ENCODE assay signal across 11 cellular contexts in genomic region chr2:170820647-170821630, GRCh38. TPM values are rescaled to one million over a fixed set of nuclear protein-coding genes. Genes with fewer than 3 reads are reported as not detected.
A peak's percentile ranks its signal among the peaks of the same experiment; 100 is the strongest.
DNase-seq lines count a peak whose midpoint lies in the region; ATAC-seq, FAIRE-seq and TF ChIP-seq lines count a peak whose summit lies in the region.
"Had no signal": no experiment of that assay in that cellular context is flagged by ENCODE, and none has a peak within 500 bp of the region (broad histone marks: within the 10 kb centered on the region; RNA-seq: fewer than 3 reads in every experiment).

No MANE protein-coding gene starts in this region.

- intact Hi-C loops in GM12878 (cut with micrococcal nuclease; ENCODE audit: unreplicated experiment): no loop called here

- H3K27me3 Mint-ChIP-seq in nephron progenitor cell (ENCODE audit: low read depth, poor library complexity): peaks cover 15% of the 10 kb centered on the region

- no peak for TF ChIP-seq POLR2A in GM12878 (IDR thresholded peaks at IDR 0.05; ENCODE audit: low read depth, low read length)
- no peak for TF ChIP-seq POLR2A in tibial nerve (IDR thresholded peaks at IDR 0.05)

- peak overlapping the region; percentile 92 for H3K4me2 ChIP-seq in GM12878 (ENCODE audit: control insufficient read depth, insufficient read depth)

- H3K9ac ChIP-seq in GM12878 (ENCODE audit: control insufficient read depth, insufficient read depth, low read length): no peak overlapping the region

- 0 out of 2 replicates have a peak, but pooled peaks cover 4% of the 10 kb centered on the region for H4K20me1 ChIP-seq in GM12878 (ENCODE audit: control insufficient read depth, insufficient read depth)

- H3K4me1 ChIP-seq in GM12878 (ENCODE audit: control insufficient read depth, insufficient read depth, low read length) (peaks cover 15% of the 10 kb centered on the region), tibial nerve (peaks cover 0 to 75% (median 61%) of the 10 kb centered on the region in 4 donors)

- no peaks in the 10 kb centered on the region for H3K36me3 Mint-ChIP-seq in nephron progenitor cell (ENCODE audit: low read depth)

- DNase-seq in GM10266 (ENCODE audit: extremely low spot score) (peak; percentile 67), GM12878 (ENCODE audit: low read depth, low spot score) (no peak), nephron progenitor cell (no peak), NCI-H526 (lab: John Stamatoyannopoulos, UW) (no peak), NCI-H1092 treated with DMSO at 0.1 percent for 48 hours (lab: John Stamatoyannopoulos, UW) (no peak), tibial nerve (ENCODE audit: low spot score in 2 of 2) (no peak), EL (no peak)
- DNase-seq: mesenchymal stem cell had no signal

- WGBS in GM12878 (ENCODE audit: insufficient coverage, insufficient replicate concordance, low lambda C conversion rate, missing lambda C conversion rate): 3% methylated on average over 23 of the region's 23 CpGs
- WGBS in tibial nerve, 2 donors: 30 to 45% methylated on average over 23 of the region's 23 CpGs

- CTCF ChIA-PET in GM12878 (lab: Yijun Ruan, JAX): interaction anchor here (0.9 to 1.4 kb wide), 4 partner anchors 61 to 460 kb away, joined by 3 read pairs; no protein-coding TSS in a partner anchor

- POLR2A ChIA-PET in GM12878 (lab: Charles Lee): interaction anchor here (0.5 kb wide), 1 partner anchor 1422 kb away, joined by 3 read pairs; no protein-coding TSS in a partner anchor

- H3K9me3 ChIP-seq in GM12878 (replicated peaks; ENCODE audit: control insufficient read depth, insufficient read depth, low read length) (no peaks in the 10 kb centered on the region; the same call in 2 of the 3 replicates), tibial nerve (no peaks in the 10 kb centered on the region)
- H3K9me3 ChIP-seq: testis had no signal

- TF ChIP-seq RAD21 in GM12878 (IDR thresholded peaks at IDR 0.05; ENCODE audit: insufficient read depth, low read depth, low read length): no peak

- no peak overlapping the region for H3K27ac Mint-ChIP-seq in nephron progenitor cell

- TF ChIP-seq EP300 in GM12878 (IDR thresholded peaks at IDR 0.05; ENCODE audit: borderline replicate concordance in 1 of 2, control insufficient read depth in 1 of 2, low read depth in 2 of 2, low read length in 2 of 2): no peak
- TF ChIP-seq EP300 in tibial nerve (IDR thresholded peaks at IDR 0.05): no peak

- H3K36me3 ChIP-seq in GM12878 (ENCODE audit: control insufficient read depth in 2 of 2, insufficient read depth in 2 of 2, low read length in 1 of 2) (no peaks in the 10 kb centered on the region), tibial nerve (no peaks in the 10 kb centered on the region)

- H3K4me3 ChIP-seq in GM12878: peak overlapping the region; percentile 35
- peak overlapping the region in 2 of 4 donors; percentile 13 to 16 for H3K4me3 ChIP-seq in tibial nerve

- peaks cover 8 to 50% of the 10 kb centered on the region in 2 experiments for H3K27me3 ChIP-seq in GM12878 (replicated peaks in 1 of 2; ENCODE audit: control insufficient read depth in 2 of 2, insufficient read depth in 2 of 2, low read length in 1 of 2)
- peaks cover 8 to 97% of the 10 kb centered on the region in 2 donors for H3K27me3 ChIP-seq in tibial nerve
- H3K27me3 ChIP-seq: testis had no signal

- SMC1A ChIA-PET in GM12878 (lab: Charles Lee; ENCODE audit: uncharacterized antibody, unreplicated experiment): interaction anchor here (1.0 to 1.9 kb wide), 3 partner anchors 8 to 451 kb away, joined by 3 to 4 read pairs (median 3); no protein-coding TSS in a partner anchor

- no peak overlapping the region for H2AFZ ChIP-seq in GM12878 (ENCODE audit: control insufficient read depth, low read depth, low read length)

- ATAC-seq in HG03342 (IDR thresholded peaks at IDR 0.05; ENCODE audit: unreplicated experiment): peak; percentile 48
- peak; percentile 15 for ATAC-seq in GM12878

- H3K4me3 Mint-ChIP-seq in nephron progenitor cell: peak overlapping the region; percentile 83

- no TSS peak for BruUV-seq in GM12878 (replicated peaks; lab: Mats Ljungman, UMichigan)

- RAD21 ChIA-PET in GM12878 (lab: Charles Lee; ENCODE audit: unreplicated experiment): no interaction called here

- no peaks in the 10 kb centered on the region for H3K79me2 ChIP-seq in GM12878 (ENCODE audit: control insufficient read depth, insufficient read depth, low read length)

- H3K27ac ChIP-seq in GM12878 (ENCODE audit: control insufficient read depth, insufficient read depth): no peak overlapping the region
- no peak overlapping the region for H3K27ac ChIP-seq in tibial nerve
- H3K27ac ChIP-seq: testis had no signal

- no peaks in the 10 kb centered on the region for H3K9me3 Mint-ChIP-seq in nephron progenitor cell

- TF ChIP-seq CTCF in GM10266 (IDR thresholded peaks at IDR 0.05; ENCODE audit: control insufficient read depth, insufficient read depth, low read depth, missing control alignments) (no peak), GM12878 (IDR thresholded peaks at IDR 0.05 in 2 of 3, conservative IDR thresholded peaks at IDR 0.05 in 1 of 3; ENCODE audit: control insufficient read depth in 2 of 3, extremely low read depth in 1 of 3, insufficient read depth in 1 of 3, low read depth in 3 of 3, low read length in 3 of 3) (no peak), nephron progenitor cell (IDR thresholded peaks at IDR 0.05) (no peak), tibial nerve (IDR thresholded peaks at IDR 0.05) (no peak)

- peak; percentile 92 for FAIRE-seq in GM12878 (lab: Jason Lieb, UNC)

- peaks cover 60% of the 10 kb centered on the region for H3K4me1 Mint-ChIP-seq in nephron progenitor cell

- in situ Hi-C loops in GM12878 (cut with MboI): no loop called here

TF ChIP-seq in GM12878, 131 proteins besides CTCF, POLR2A, EP300 and RAD21 (continues in another document):
- peak; percentile 53 for TF ChIP-seq PBX3 (IDR thresholded peaks at IDR 0.05; ENCODE audit: insufficient replicate concordance, low read depth, low read length)
- TF ChIP-seq BHLHE40 (IDR thresholded peaks at IDR 0.05; ENCODE audit: borderline replicate concordance in 1 of 2, low read depth in 2 of 2, low read length in 1 of 2): no peak
- peak; percentile 37; the same call in 1 of the 2 replicates for TF ChIP-seq TCF12 (IDR thresholded peaks at IDR 0.05; ENCODE audit: low read depth, low read length)
- TF ChIP-seq IRF4 (IDR thresholded peaks at IDR 0.05; ENCODE audit: low read depth, low read length): no peak
- peak; percentile 83 for TF ChIP-seq PKNOX1 (IDR thresholded peaks at IDR 0.05)

RNA-seq across cellular contexts. Expression of gene GAD1, which starts 4.3 kb away (rescaled TPM):
- 13.6 and 16.1 TPM in 2 replicates for total RNA-seq in GM12878 (2013; cell fraction: nucleolus; rRNA removed)
- total RNA-seq in GM12878 (2014; rRNA removed): 0.23 and 0.44 TPM in 2 replicates
- total RNA-seq in GM12878 (2014; rRNA removed; fragmentation: Illumina TruSeq; extraction: Trizol): 0.04 and 0.18 TPM in 2 replicates
- 0.43 and 0.62 TPM in 2 replicates for total RNA-seq in GM12878 (2021)
- 0.75 TPM for polyA plus RNA-seq in GM12878 (2011; ENCODE audit: low read depth)
- polyA plus RNA-seq in GM12878 (2011; rRNA removed): 2.8 and 3.4 TPM in 2 replicates
- 3.1 and 3.7 TPM in 2 replicates for polyA plus RNA-seq in GM12878 (2011; cell fraction: cytosol; rRNA removed)
- 10.4 and 10.9 TPM in 2 replicates for polyA plus RNA-seq in GM12878 (2011; cell fraction: nucleus; rRNA removed)
- 1.7 and 2.1 TPM in 2 replicates for polyA plus RNA-seq in GM12878 (2012)
- 0.05 and 0.22 TPM in 2 replicates for polyA plus RNA-seq in GM12878 (2014; fragmentation: Illumina TruSeq; extraction: Trizol)
- polyA plus RNA-seq in GM12878 (2014; fragmentation: Nextera tagmentation; extraction: Ambion mirVana): under 1 TPM; 0.06 to 0.07 TPM
- 0.04 and 1.1 TPM in 2 replicates for polyA plus RNA-seq in GM12878 (2014; rRNA removed)
- 1 to 10 TPM in 1 of 2 experiments, under 1 TPM in 1; 0.78 to 1.1 TPM for polyA plus RNA-seq in GM12878 (2016; fragmentation: Nextera tagmentation; extraction: Ambion mirVana)
- 1.7 and 3.1 TPM in 2 replicates for polyA minus RNA-seq in GM12878 (2011; rRNA and poly(A)+ RNA removed)
- polyA minus RNA-seq in GM12878 (2011; cell fraction: cytosol; rRNA and poly(A)+ RNA removed): 1.2 and 1.9 TPM in 2 replicates
- 2.4 and 2.7 TPM in 2 replicates for polyA minus RNA-seq in GM12878 (2011; cell fraction: nucleus; rRNA and poly(A)+ RNA removed)
- total RNA-seq in tibial nerve: 1 to 10 TPM in 1 of 4 donors, not detected in 3; 1.2 TPM
- total RNA-seq: NCI-H460 had no signal

RNA-seq across cellular contexts. Expression of gene ERICH2, which starts 50.8 kb away (rescaled TPM):
- total RNA-seq in GM12878 (2013; cell fraction: nucleolus; rRNA removed): not detected in 2 replicates
- not detected in 2 replicates for total RNA-seq in GM12878 (2014; rRNA removed)
- total RNA-seq in GM12878 (2014; rRNA removed; fragmentation: Illumina TruSeq; extraction: Trizol): not detected in 2 replicates
- not detected in 2 replicates for total RNA-seq in GM12878 (2021)
- polyA plus RNA-seq in GM12878 (2011; ENCODE audit: low read depth): not detected
- 0.33 TPM in 1 of 2 replicates, not detected in the other for polyA plus RNA-seq in GM12878 (2011; rRNA removed)
- polyA plus RNA-seq in GM12878 (2011; cell fraction: cytosol; rRNA removed): not detected in 2 replicates
- not detected in 2 replicates for polyA plus RNA-seq in GM12878 (2011; cell fraction: nucleus; rRNA removed)
- polyA plus RNA-seq in GM12878 (2012): not detected in 2 replicates
- polyA plus RNA-seq in GM12878 (2014; fragmentation: Illumina TruSeq; extraction: Trizol): not detected in 2 replicates
- polyA plus RNA-seq in GM12878 (2014; fragmentation: Nextera tagmentation; extraction: Ambion mirVana): not detected
- polyA plus RNA-seq in GM12878 (2014; rRNA removed): not detected in 2 replicates
- polyA plus RNA-seq in GM12878 (2016; fragmentation: Nextera tagmentation; extraction: Ambion mirVana): not detected
- polyA minus RNA-seq in GM12878 (2011; rRNA and poly(A)+ RNA removed): not detected in 2 replicates
- not detected in 2 replicates for polyA minus RNA-seq in GM12878 (2011; cell fraction: cytosol; rRNA and poly(A)+ RNA removed)
- polyA minus RNA-seq in GM12878 (2011; cell fraction: nucleus; rRNA and poly(A)+ RNA removed): not detected in 2 replicates
- under 1 TPM in 1 of 4 donors, not detected in 3; 0.98 TPM for total RNA-seq in tibial nerve
- total RNA-seq: NCI-H460 had no signal
